Comparison of ENCODE assay signal across 17 cellular contexts in genomic region chr2:60479226-60480088, GRCh38.
DNase-seq lines count a peak whose midpoint lies in the region; ATAC-seq and TF ChIP-seq lines count a peak whose summit lies in the region.
"Had no signal": no experiment of that assay in that cellular context is flagged by ENCODE, and none has a peak within 500 bp of the region (broad histone marks: within the 10 kb centered on the region; RNA-seq: fewer than 3 reads in every experiment).

No MANE protein-coding gene starts in this region.

- no peak overlapping the region for H3K4me3 ChIP-seq in Peyer's patch
- H3K4me3 ChIP-seq: MG63 had no signal

- peaks cover 3 to 51% (median 13%) of the 10 kb centered on the region in 4 donors for H3K4me1 ChIP-seq in Peyer's patch

- no peak for TF ChIP-seq CTCF in CD14-positive monocyte (IDR thresholded peaks at IDR 0.05)
- TF ChIP-seq CTCF in Peyer's patch (IDR thresholded peaks at IDR 0.05) = no peak
- TF ChIP-seq CTCF in progenitor cell of endocrine pancreas (IDR thresholded peaks at IDR 0.05; ENCODE audit: unreplicated experiment) = no peak

- no peaks in the 10 kb centered on the region for H3K27me3 Mint-ChIP-seq in CD14-positive monocyte (ENCODE audit: low read depth in 3 of 3)
- H3K27me3 Mint-ChIP-seq in progenitor cell of endocrine pancreas = peaks cover 2% of the 10 kb centered on the region

- H3K4me3 Mint-ChIP-seq in CD14-positive monocyte (no peak overlapping the region), progenitor cell of endocrine pancreas (ENCODE audit: low read depth) (no peak overlapping the region)
- H3K4me3 Mint-ChIP-seq: activated naive CD4-positive, alpha-beta T cell treated with anti-CD3 and anti-CD28 coated beads, Interleukin-2, amount 50 U/mL, for 24 hours; CD8-positive, alpha-beta memory T cell; stimulated activated naive CD8-positive, alpha-beta T cell treated with anti-CD3 and anti-CD28 coated beads, Interleukin-15, amount 100 ng/mL, for 72 hours had no signal

- no peaks in the 10 kb centered on the region for H3K27me3 ChIP-seq in Peyer's patch
- H3K27me3 ChIP-seq: MG63 had no signal

- intact Hi-C loops in CD14-positive monocyte (cut with micrococcal nuclease) = loop anchor here in 1 of 2 donors (10.0 kb wide), 1 partner anchor 75 kb away; the partner anchor contains the start of gene BCL11A

- peak overlapping the region in 5 of 7 donors; percentile 30 to 70 (median 47) for H3K27ac Mint-ChIP-seq in CD14-positive monocyte
- H3K27ac Mint-ChIP-seq in progenitor cell of endocrine pancreas = peak overlapping the region; percentile 89
- H3K27ac Mint-ChIP-seq: activated naive CD4-positive, alpha-beta T cell treated with anti-CD3 and anti-CD28 coated beads, Interleukin-2, amount 50 U/mL, for 24 hours had no signal

- no peaks in the 10 kb centered on the region for H3K9me3 Mint-ChIP-seq in CD14-positive monocyte
- no peaks in the 10 kb centered on the region for H3K9me3 Mint-ChIP-seq in progenitor cell of endocrine pancreas (ENCODE audit: low read depth)
- H3K9me3 Mint-ChIP-seq: activated naive CD4-positive, alpha-beta T cell treated with anti-CD3 and anti-CD28 coated beads, Interleukin-2, amount 50 U/mL, for 24 hours; CD8-positive, alpha-beta memory T cell; immature natural killer cell; stimulated activated naive CD8-positive, alpha-beta T cell treated with anti-CD3 and anti-CD28 coated beads, Interleukin-15, amount 100 ng/mL, for 72 hours had no signal

- no peaks in the 10 kb centered on the region for H3K36me3 ChIP-seq in Peyer's patch
- H3K36me3 ChIP-seq: MG63 had no signal

- DNase-seq in CD14-positive monocyte (ENCODE audit: low spot score) = no peak
- DNase-seq in Peyer's patch = no peak
- DNase-seq in epithelial cell of prostate (ENCODE audit: low read depth, low spot score) = no peak
- no peak for DNase-seq in progenitor cell of endocrine pancreas (ENCODE audit: low spot score, unreplicated experiment)
- no peak for DNase-seq in stimulated activated CD4-positive, alpha-beta T cell treated with anti-CD3 and anti-CD28 coated beads, Interleukin-15, amount 100 ng/mL, for 24 hours
- DNase-seq in dermis blood vessel endothelial cell = no peak
- DNase-seq: activated CD4-positive, alpha-beta T cell treated with anti-CD3 and anti-CD28 coated beads for 4 hours; CD8-positive, alpha-beta memory T cell; immature natural killer cell; mesendoderm; MG63; NCI-H2081 treated with DMSO at 0.1 percent for 48 hours; SHP77; stimulated activated naive CD8-positive, alpha-beta T cell treated with anti-CD3 and anti-CD28 coated beads, Interleukin-15, amount 100 ng/mL, for 72 hours had no signal

- H3K4me1 Mint-ChIP-seq in CD14-positive monocyte = peaks cover 63% of the 10 kb centered on the region
- H3K4me1 Mint-ChIP-seq in progenitor cell of endocrine pancreas (ENCODE audit: low read depth) = peaks cover 61% of the 10 kb centered on the region
- H3K4me1 Mint-ChIP-seq: activated naive CD4-positive, alpha-beta T cell treated with anti-CD3 and anti-CD28 coated beads, Interleukin-2, amount 50 U/mL, for 24 hours; CD8-positive, alpha-beta memory T cell; stimulated activated naive CD8-positive, alpha-beta T cell treated with anti-CD3 and anti-CD28 coated beads, Interleukin-15, amount 100 ng/mL, for 72 hours had no signal

- peaks cover 18 to 27% of the 10 kb centered on the region in 2 donors for H3K36me3 Mint-ChIP-seq in CD14-positive monocyte
- peaks cover 3% of the 10 kb centered on the region for H3K36me3 Mint-ChIP-seq in progenitor cell of endocrine pancreas (ENCODE audit: insufficient read depth)
- H3K36me3 Mint-ChIP-seq: activated naive CD4-positive, alpha-beta T cell treated with anti-CD3 and anti-CD28 coated beads, Interleukin-2, amount 50 U/mL, for 24 hours; CD8-positive, alpha-beta memory T cell had no signal

- no peaks in the 10 kb centered on the region for H3K9me3 ChIP-seq in Peyer's patch
- H3K9me3 ChIP-seq: MG63 had no signal

- no peak for ATAC-seq in HG02840 (IDR thresholded peaks at IDR 0.05; ENCODE audit: low FRiP score, unreplicated experiment)
- ATAC-seq in HG02973 (IDR thresholded peaks at IDR 0.05; ENCODE audit: unreplicated experiment) = no peak
- ATAC-seq: stimulated activated naive CD8-positive, alpha-beta T cell treated with anti-CD3 and anti-CD28 coated beads, Interleukin-15, amount 100 ng/mL, for 72 hours had no signal

- TF ChIP-seq POLR2A in Peyer's patch (IDR thresholded peaks at IDR 0.05) = no peak

- H3K27ac ChIP-seq in Peyer's patch (peak overlapping the region in 3 of 4 donors; percentile 14 to 53 (median 44)), epithelial cell of prostate (peak overlapping the region; percentile 78)
